Comparison of ENCODE assay signal across 21 cellular contexts in genomic region chr1:36381405-36381804, GRCh38. TPM values are rescaled to one million over a fixed set of nuclear protein-coding genes. Genes with fewer than 3 reads are reported as not detected.
A peak's percentile ranks its signal among the peaks of the same experiment; 100 is the strongest.
DNase-seq lines count a peak whose midpoint lies in the region; ATAC-seq, FAIRE-seq and TF ChIP-seq lines count a peak whose summit lies in the region.
"Had no signal": no experiment of that assay in that cellular context is flagged by ENCODE, and none has a peak within 500 bp of the region (broad histone marks: within the 10 kb centered on the region; RNA-seq: fewer than 3 reads in every experiment).

No MANE protein-coding gene starts in this region.

- peaks cover 11% of the 10 kb centered on the region for H3K36me3 Mint-ChIP-seq in stimulated activated naive CD8-positive, alpha-beta T cell treated with anti-CD3 and anti-CD28 coated beads, Interleukin-15, Interleukin-2, amounts not matched to agents 100 ng/mL and 50 ng/mL, for 24 hours (ENCODE audit: low read depth)
- H3K36me3 Mint-ChIP-seq in natural killer cell treated with Interleukin-12 subunit alpha and Interleukin-12 subunit beta and Interleukin-15 and Interleukin-18, amount 100 ng/mL, for 72 hours, result no peaks in the 10 kb centered on the region
- H3K36me3 Mint-ChIP-seq in mesothelial cell of epicardium, result no peaks in the 10 kb centered on the region

- H3K4me1 Mint-ChIP-seq in stimulated activated naive CD8-positive, alpha-beta T cell treated with anti-CD3 and anti-CD28 coated beads, Interleukin-15, Interleukin-2, amounts not matched to agents 100 ng/mL and 50 ng/mL, for 24 hours (ENCODE audit: low read depth), result peaks cover 79% of the 10 kb centered on the region
- peaks cover 59 to 70% of the 10 kb centered on the region in 2 donors for H3K4me1 Mint-ChIP-seq in natural killer cell treated with Interleukin-12 subunit alpha and Interleukin-12 subunit beta and Interleukin-15 and Interleukin-18, amount 100 ng/mL, for 72 hours (ENCODE audit: low read depth in 2 of 2)
- peaks cover 20% of the 10 kb centered on the region for H3K4me1 Mint-ChIP-seq in mesothelial cell of epicardium

- TF ChIP-seq POLR2A in GM12878 (IDR thresholded peaks at IDR 0.05; ENCODE audit: low read depth, low read length), result no peak

- no peak for TF ChIP-seq EP300 in GM12878 (IDR thresholded peaks at IDR 0.05; ENCODE audit: borderline replicate concordance in 1 of 2, control insufficient read depth in 1 of 2, low read depth in 2 of 2, low read length in 2 of 2)

- 0 out of 4 replicates have a peak, but pooled peaks cover 0 to 7% of the 10 kb centered on the region in 2 experiments for H3K36me3 ChIP-seq in GM12878 (ENCODE audit: control insufficient read depth in 2 of 2, insufficient read depth in 2 of 2, low read length in 1 of 2)
- H3K36me3 ChIP-seq: left ventricle myocardium inferior had no signal

- H3K79me2 ChIP-seq in GM12878 (ENCODE audit: control insufficient read depth, insufficient read depth, low read length), result peaks cover 65% of the 10 kb centered on the region

- H3K4me2 ChIP-seq in GM12878 (ENCODE audit: control insufficient read depth, insufficient read depth), result peak overlapping the region; percentile 22; the same call in 1 of the 2 replicates

- H3K9me3 Mint-ChIP-seq in stimulated activated naive CD8-positive, alpha-beta T cell treated with anti-CD3 and anti-CD28 coated beads, Interleukin-15, Interleukin-2, amounts not matched to agents 100 ng/mL and 50 ng/mL, for 24 hours, result no peaks in the 10 kb centered on the region
- no peaks in the 10 kb centered on the region for H3K9me3 Mint-ChIP-seq in natural killer cell treated with Interleukin-12 subunit alpha and Interleukin-12 subunit beta and Interleukin-15 and Interleukin-18, amount 100 ng/mL, for 72 hours
- no peaks in the 10 kb centered on the region for H3K9me3 Mint-ChIP-seq in mesothelial cell of epicardium
- H3K9me3 Mint-ChIP-seq: nephron progenitor cell had no signal

- no peaks in the 10 kb centered on the region for H4K20me1 ChIP-seq in GM12878 (ENCODE audit: control insufficient read depth, insufficient read depth)

- FAIRE-seq in GM12878 (lab: Jason Lieb, UNC), result no peak
- FAIRE-seq: endometrium, H54, HTR-8/SVneo had no signal

- no peaks in the 10 kb centered on the region for H3K27me3 ChIP-seq in GM12878 (replicated peaks in 1 of 2; ENCODE audit: control insufficient read depth in 2 of 2, insufficient read depth in 2 of 2, low read length in 1 of 2)
- H3K27me3 ChIP-seq: MG63 had no signal

- TF ChIP-seq RAD21 in GM12878 (IDR thresholded peaks at IDR 0.05; ENCODE audit: insufficient read depth, low read depth, low read length), result no peak

- CTCF ChIA-PET in GM12878 (lab: Yijun Ruan, JAX), result interaction anchor here (1.0 to 2.8 kb wide), 4 partner anchors 13 to 43 kb away, joined by 3 to 16 read pairs (median 4); partner anchors contain the start of gene LSM10

- H3K4me3 ChIP-seq in GM12878, result no peak overlapping the region
- H3K4me3 ChIP-seq: left ventricle myocardium inferior, MG63 had no signal

- H2AFZ ChIP-seq in GM12878 (ENCODE audit: control insufficient read depth, low read depth, low read length), result no peak overlapping the region

- no peaks in the 10 kb centered on the region; the same call in 2 of the 3 replicates for H3K9me3 ChIP-seq in GM12878 (replicated peaks; ENCODE audit: control insufficient read depth, insufficient read depth, low read length)
- H3K9me3 ChIP-seq: left ventricle myocardium inferior, MG63 had no signal

- SMC1A ChIA-PET in GM12878 (lab: Charles Lee; ENCODE audit: uncharacterized antibody, unreplicated experiment), result interaction anchor here (0.6 to 1.6 kb wide), 3 partner anchors 12 to 40 kb away, joined by 3 to 4 read pairs (median 3); no protein-coding TSS in a partner anchor

- H3K4me3 Mint-ChIP-seq in stimulated activated naive CD8-positive, alpha-beta T cell treated with anti-CD3 and anti-CD28 coated beads, Interleukin-15, Interleukin-2, amounts not matched to agents 100 ng/mL and 50 ng/mL, for 24 hours, result no peak overlapping the region
- no peak overlapping the region for H3K4me3 Mint-ChIP-seq in natural killer cell treated with Interleukin-12 subunit alpha and Interleukin-12 subunit beta and Interleukin-15 and Interleukin-18, amount 100 ng/mL, for 72 hours
- no peak overlapping the region for H3K4me3 Mint-ChIP-seq in mesothelial cell of epicardium
- H3K4me3 Mint-ChIP-seq: nephron progenitor cell had no signal

- H3K9ac ChIP-seq in GM12878 (ENCODE audit: control insufficient read depth, insufficient read depth, low read length), result no peak overlapping the region

- POLR2A ChIA-PET in GM12878 (lab: Charles Lee), result interaction anchor here (0.6 to 4.4 kb wide), 5 partner anchors 14 to 231 kb away, joined by 3 to 44 read pairs (median 3); partner anchors contain the start of gene LSM10

- H3K27ac ChIP-seq in GM12878 (ENCODE audit: control insufficient read depth, insufficient read depth), result no peak overlapping the region

- no TSS peak for BruUV-seq in GM12878 (replicated peaks; lab: Mats Ljungman, UMichigan)

- in situ Hi-C loops in GM12878 (cut with MboI), result no loop called here

- TF ChIP-seq CTCF in GM12878 (IDR thresholded peaks at IDR 0.05 in 2 of 3, conservative IDR thresholded peaks at IDR 0.05 in 1 of 3; ENCODE audit: control insufficient read depth in 2 of 3, extremely low read depth in 1 of 3, insufficient read depth in 1 of 3, low read depth in 3 of 3, low read length in 3 of 3) (no peak), mesothelial cell of epicardium (IDR thresholded peaks at IDR 0.05; ENCODE audit: unreplicated experiment) (no peak)

- DNase-seq in stimulated activated naive CD8-positive, alpha-beta T cell treated with anti-CD3 and anti-CD28 coated beads, Interleukin-15, Interleukin-2, amounts not matched to agents 100 U/mL and 50 U/mL, for 24 hours, result no peak
- no peak for DNase-seq in GM12878 (ENCODE audit: low read depth, low spot score)
- no peak for DNase-seq in natural killer cell treated with Interleukin-12 subunit alpha and Interleukin-12 subunit beta and Interleukin-15 and Interleukin-18, amount 100 ng/mL, for 72 hours (ENCODE audit: low spot score)
- no peak for DNase-seq in mesothelial cell of epicardium (ENCODE audit: low spot score in 2 of 2, unreplicated experiment in 2 of 2)
- DNase-seq: activated T-cell treated with anti-CD3 and anti-CD28 coated beads for 4 hours; amygdala; GF-D8; left ventricle myocardium inferior; MG63; NCI-H2029 treated with DMSO at 0.1 percent for 48 hours; NCI-H526; nephron progenitor cell; SIG-M5; stimulated activated CD4-positive, alpha-beta T cell treated with anti-CD3 and anti-CD28 coated beads, Interleukin-15, amount 100 ng/mL, for 24 hours had no signal

- ATAC-seq in stimulated activated naive CD8-positive, alpha-beta T cell treated with anti-CD3 and anti-CD28 coated beads, Interleukin-15, Interleukin-2, amounts not matched to agents 100 U/mL and 50 U/mL, for 24 hours, result no peak
- no peak for ATAC-seq in GM12878
- ATAC-seq in natural killer cell treated with Interleukin-12 subunit alpha and Interleukin-12 subunit beta and Interleukin-15 and Interleukin-18, amount 100 ng/mL, for 72 hours, result no peak
- ATAC-seq in HG03521 (IDR thresholded peaks at IDR 0.05; ENCODE audit: unreplicated experiment), result no peak
- ATAC-seq in GM18867 (IDR thresholded peaks at IDR 0.05; ENCODE audit: unreplicated experiment), result no peak
- no peak for ATAC-seq in GM18519 (IDR thresholded peaks at IDR 0.05; ENCODE audit: low FRiP score, unreplicated experiment)

- peaks cover 11% of the 10 kb centered on the region for H3K4me1 ChIP-seq in GM12878 (ENCODE audit: control insufficient read depth, insufficient read depth, low read length)

- RAD21 ChIA-PET in GM12878 (lab: Charles Lee; ENCODE audit: unreplicated experiment), result no interaction called here

- peak overlapping the region; percentile 10 for H3K27ac Mint-ChIP-seq in stimulated activated naive CD8-positive, alpha-beta T cell treated with anti-CD3 and anti-CD28 coated beads, Interleukin-15, Interleukin-2, amounts not matched to agents 100 ng/mL and 50 ng/mL, for 24 hours
- peak overlapping the region; percentile 79 to 80 for H3K27ac Mint-ChIP-seq in natural killer cell treated with Interleukin-12 subunit alpha and Interleukin-12 subunit beta and Interleukin-15 and Interleukin-18, amount 100 ng/mL, for 72 hours
- H3K27ac Mint-ChIP-seq in mesothelial cell of epicardium, result no peak overlapping the region
- H3K27ac Mint-ChIP-seq: nephron progenitor cell had no signal

- intact Hi-C loops in GM12878 (cut with micrococcal nuclease; ENCODE audit: unreplicated experiment), result loop anchor here (10.0 kb wide), 2 partner anchors 157 to 227 kb away; partner anchors contain the start of genes MAP7D1 and THRAP3

- whole genome bisulfite sequencing in GM12878 (ENCODE audit: insufficient coverage, insufficient replicate concordance, low lambda C conversion rate, missing lambda C conversion rate), result 85% methylated on average over 5 of the region's 5 CpGs

- no peaks in the 10 kb centered on the region for H3K27me3 Mint-ChIP-seq in stimulated activated naive CD8-positive, alpha-beta T cell treated with anti-CD3 and anti-CD28 coated beads, Interleukin-15, Interleukin-2, amounts not matched to agents 100 ng/mL and 50 ng/mL, for 24 hours
- no peaks in the 10 kb centered on the region for H3K27me3 Mint-ChIP-seq in natural killer cell treated with Interleukin-12 subunit alpha and Interleukin-12 subunit beta and Interleukin-15 and Interleukin-18, amount 100 ng/mL, for 72 hours
- no peaks in the 10 kb centered on the region for H3K27me3 Mint-ChIP-seq in mesothelial cell of epicardium (ENCODE audit: low read depth)

RNA-seq across cellular contexts. Expression of gene STK40, which starts 4.3 kb away (rescaled TPM):
- total RNA-seq in GM12878 (2013; cell fraction: nucleolus; rRNA removed), result 12.2 and 12.4 TPM in 2 replicates
- total RNA-seq in GM12878 (2014; rRNA removed), result 26.5 and 30.1 TPM in 2 replicates
- total RNA-seq in GM12878 (2014; rRNA removed; fragmentation: Illumina TruSeq; extraction: Trizol), result 13.6 and 14.3 TPM in 2 replicates
- total RNA-seq in GM12878 (2021), result 51.0 and 57.0 TPM in 2 replicates
- 11.9 TPM for polyA plus RNA-seq in GM12878 (2011; ENCODE audit: low read depth)
- polyA plus RNA-seq in GM12878 (2011; rRNA removed), result 17.2 and 29.0 TPM in 2 replicates
- 22.6 and 24.0 TPM in 2 replicates for polyA plus RNA-seq in GM12878 (2011; cell fraction: cytosol; rRNA removed)
- polyA plus RNA-seq in GM12878 (2011; cell fraction: nucleus; rRNA removed), result 20.1 and 24.6 TPM in 2 replicates
- 27.7 and 29.5 TPM in 2 replicates for polyA plus RNA-seq in GM12878 (2012)
- 11.6 and 28.4 TPM in 2 replicates for polyA plus RNA-seq in GM12878 (2014; fragmentation: Illumina TruSeq; extraction: Trizol)
- 1 to 10 TPM in 1 of 2 experiments, under 1 TPM in 1; 0.27 to 2.1 TPM for polyA plus RNA-seq in GM12878 (2014; fragmentation: Nextera tagmentation; extraction: Ambion mirVana)
- polyA plus RNA-seq in GM12878 (2014; rRNA removed), result 37.0 and 40.6 TPM in 2 replicates
- polyA plus RNA-seq in GM12878 (2016; fragmentation: Nextera tagmentation; extraction: Ambion mirVana), result 10 to 100 TPM; 39.8 to 41.7 TPM
- polyA minus RNA-seq in GM12878 (2011; rRNA and poly(A)+ RNA removed), result 22.2 and 22.4 TPM in 2 replicates
- polyA minus RNA-seq in GM12878 (2011; cell fraction: cytosol; rRNA and poly(A)+ RNA removed), result 7.1 and 7.5 TPM in 2 replicates
- polyA minus RNA-seq in GM12878 (2011; cell fraction: nucleus; rRNA and poly(A)+ RNA removed), result 3.3 and 5.7 TPM in 2 replicates
- total RNA-seq in natural killer cell treated with Interleukin-12 subunit alpha and Interleukin-12 subunit beta and Interleukin-15 and Interleukin-18, amount 100 ng/mL, for 72 hours, result 10 to 100 TPM; 58.2 to 76.1 TPM
- total RNA-seq in mesothelial cell of epicardium, result 40.1 to 43.6 TPM (median 42.7 TPM) in 3 replicates

RNA-seq across cellular contexts. Expression of gene LSM10, which starts 16.3 kb away (rescaled TPM):
- 4.2 and 6.5 TPM in 2 replicates for total RNA-seq in GM12878 (2013; cell fraction: nucleolus; rRNA removed)
- total RNA-seq in GM12878 (2014; rRNA removed) (43.3 and 48.3 TPM in 2 replicates), GM12878 (2014; rRNA removed; fragmentation: Illumina TruSeq; extraction: Trizol) (11.9 and 13.1 TPM in 2 replicates), GM12878 (2021) (53.6 and 56.6 TPM in 2 replicates), mesothelial cell of epicardium (24.7 to 26.1 TPM (median 26.0 TPM) in 3 replicates)
- 39.7 TPM for polyA plus RNA-seq in GM12878 (2011; ENCODE audit: low read depth)
- polyA plus RNA-seq in GM12878 (2011; rRNA removed) (35.3 and 58.4 TPM in 2 replicates), GM12878 (2014; fragmentation: Illumina TruSeq; extraction: Trizol) (34.1 and 68.0 TPM in 2 replicates), GM12878 (2014; fragmentation: Nextera tagmentation; extraction: Ambion mirVana) (10 to 100 TPM; 26.6 to 36.0 TPM), GM12878 (2014; rRNA removed) (99.8 and 103 TPM in 2 replicates), GM12878 (2016; fragmentation: Nextera tagmentation; extraction: Ambion mirVana) (10 to 100 TPM; 85.9 to 97.3 TPM)
- 70.9 and 107 TPM in 2 replicates for polyA plus RNA-seq in GM12878 (2011; cell fraction: cytosol; rRNA removed)
- 31.8 and 32.9 TPM in 2 replicates for polyA plus RNA-seq in GM12878 (2011; cell fraction: nucleus; rRNA removed)
- polyA plus RNA-seq in GM12878 (2012), result 42.3 and 45.0 TPM in 2 replicates
- 38.8 and 41.3 TPM in 2 replicates for polyA minus RNA-seq in GM12878 (2011; rRNA and poly(A)+ RNA removed)
- polyA minus RNA-seq in GM12878 (2011; cell fraction: cytosol; rRNA and poly(A)+ RNA removed), result 10.7 and 23.7 TPM in 2 replicates
- 11.6 and 17.0 TPM in 2 replicates for polyA minus RNA-seq in GM12878 (2011; cell fraction: nucleus; rRNA and poly(A)+ RNA removed)
- 10 to 100 TPM; 56.6 to 58.1 TPM for total RNA-seq in natural killer cell treated with Interleukin-12 subunit alpha and Interleukin-12 subunit beta and Interleukin-15 and Interleukin-18, amount 100 ng/mL, for 72 hours

RNA-seq across cellular contexts. Expression of gene EVA1B, which starts 58.0 kb away (rescaled TPM):
- 1.2 TPM in 1 of 2 replicates, not detected in the other for total RNA-seq in GM12878 (2013; cell fraction: nucleolus; rRNA removed)
- total RNA-seq in GM12878 (2014; rRNA removed) (6.4 and 6.9 TPM in 2 replicates), GM12878 (2014; rRNA removed; fragmentation: Illumina TruSeq; extraction: Trizol) (0.32 and 0.45 TPM in 2 replicates), GM12878 (2021) (5.3 and 6.1 TPM in 2 replicates), mesothelial cell of epicardium (78.1 to 80.4 TPM (median 80.4 TPM) in 3 replicates)
- 2.1 TPM for polyA plus RNA-seq in GM12878 (2011; ENCODE audit: low read depth)
- polyA plus RNA-seq in GM12878 (2011; rRNA removed) (0.58 TPM in 1 of 2 replicates, not detected in the other), GM12878 (2014; fragmentation: Illumina TruSeq; extraction: Trizol) (not detected in 2 replicates), GM12878 (2014; fragmentation: Nextera tagmentation; extraction: Ambion mirVana) (under 1 TPM in 1 of 2 experiments, not detected in 1; 0.15 TPM), GM12878 (2014; rRNA removed) (3.4 and 6.7 TPM in 2 replicates), GM12878 (2016; fragmentation: Nextera tagmentation; extraction: Ambion mirVana) (1 to 10 TPM; 2.7 to 3.2 TPM)
- polyA plus RNA-seq in GM12878 (2011; cell fraction: cytosol; rRNA removed), result 1.5 and 2.1 TPM in 2 replicates
- 1.0 TPM in 2 replicates for polyA plus RNA-seq in GM12878 (2011; cell fraction: nucleus; rRNA removed)
- polyA plus RNA-seq in GM12878 (2012), result 9.5 and 12.8 TPM in 2 replicates
- polyA minus RNA-seq in GM12878 (2011; rRNA and poly(A)+ RNA removed), result 0.21 TPM in 1 of 2 replicates, not detected in the other
- not detected in 2 replicates for polyA minus RNA-seq in GM12878 (2011; cell fraction: cytosol; rRNA and poly(A)+ RNA removed)
- not detected in 2 replicates for polyA minus RNA-seq in GM12878 (2011; cell fraction: nucleus; rRNA and poly(A)+ RNA removed)
- 1 to 10 TPM; 5.8 to 6.3 TPM for total RNA-seq in natural killer cell treated with Interleukin-12 subunit alpha and Interleukin-12 subunit beta and Interleukin-15 and Interleukin-18, amount 100 ng/mL, for 72 hours
